In genomic region chr22:37850801-37851200, GRCh38 we compare ENCODE assay signal across 1 cellular context.
TF ChIP-seq lines count a peak whose summit lies in the region.

No MANE protein-coding gene starts in this region.

TF ChIP-seq in HCT116, 20 proteins besides CTCF, POLR2A, EP300 and RAD21 (continued from another document):
- no peak for TF ChIP-seq ZBTB33 (IDR thresholded peaks at IDR 0.05; ENCODE audit: extremely low read depth, insufficient replicate concordance, low read length)
- no peak for TF ChIP-seq CBX3 (IDR thresholded peaks at IDR 0.05; ENCODE audit: low read depth)
- no peak for TF ChIP-seq EGR1 (IDR thresholded peaks at IDR 0.05; ENCODE audit: low read depth)
- TF ChIP-seq ZNF274 (IDR thresholded peaks at IDR 0.05; ENCODE audit: low read depth, low read length) = no peak
- TF ChIP-seq FOSL1 (IDR thresholded peaks at IDR 0.05; ENCODE audit: low read depth) = no peak
- no peak for TF ChIP-seq ATF3 (IDR thresholded peaks at IDR 0.05)
- no peak for TF ChIP-seq ZFX (IDR thresholded peaks at IDR 0.05)
- TF ChIP-seq SP1 (IDR thresholded peaks at IDR 0.05; ENCODE audit: low read depth) = no peak
- TF ChIP-seq POLR2AphosphoS5 (IDR thresholded peaks at IDR 0.05; ENCODE audit: low read depth, low read length) = no peak
- no peak for TF ChIP-seq TCF7L2 (IDR thresholded peaks at IDR 0.05; ENCODE audit: borderline replicate concordance, extremely low read depth, insufficient read depth, insufficient read length)
- no peak for TF ChIP-seq REST (IDR thresholded peaks at IDR 0.05; ENCODE audit: low read depth)
- TF ChIP-seq MAX (IDR thresholded peaks at IDR 0.05) = no peak
- TF ChIP-seq ELF1 (IDR thresholded peaks at IDR 0.05; ENCODE audit: borderline replicate concordance, low read depth) = no peak
